ENCODE assay signal across 9 cellular contexts in genomic region chr2:169585673-169586072, GRCh38. TPM values are rescaled to one million over a fixed set of nuclear protein-coding genes. Genes with fewer than 3 reads are reported as not detected.
A peak's percentile ranks its signal among the peaks of the same experiment; 100 is the strongest.
DNase-seq lines count a peak whose midpoint lies in the region; FAIRE-seq and TF ChIP-seq lines count a peak whose summit lies in the region.
"Had no signal": no experiment of that assay in that cellular context is flagged by ENCODE, and none has a peak within 500 bp of the region (broad histone marks: within the 10 kb centered on the region; RNA-seq: fewer than 3 reads in every experiment).

No MANE protein-coding gene starts in this region.

- peaks cover 63% of the 10 kb centered on the region for H3K79me2 ChIP-seq in keratinocyte (ENCODE audit: control insufficient read depth, insufficient read depth, low read length)

- no peaks in the 10 kb centered on the region for H3K9me1 ChIP-seq in keratinocyte (ENCODE audit: control insufficient read depth, extremely low read depth, insufficient read depth, low read length)

- H3K9me3 ChIP-seq in keratinocyte (ENCODE audit: control insufficient read depth, low read depth, low read length) (no peaks in the 10 kb centered on the region), testis (no peaks in the 10 kb centered on the region)

- no peak for FAIRE-seq in keratinocyte (lab: Jason Lieb, UNC)
- FAIRE-seq: colon had no signal

- H3K36me3 ChIP-seq in keratinocyte (ENCODE audit: control insufficient read depth in 2 of 2, extremely low read depth in 1 of 2, insufficient read depth in 2 of 2, low read length in 2 of 2) (no peaks in the 10 kb centered on the region), testis (ENCODE audit: low read depth, missing control alignments) (no peaks in the 10 kb centered on the region)

- H3K4me3 Mint-ChIP-seq in T-helper 2 cell treated with Interferon-gamma antibody and Interleukin-4, amounts not matched to agents 5 μg/mL and 100 μg/mL, for 36 hours, result peak overlapping the region; percentile 98
- peak overlapping the region; percentile 97 for H3K4me3 Mint-ChIP-seq in activated naive CD8-positive, alpha-beta T cell

- H3K27ac ChIP-seq in keratinocyte (ENCODE audit: control insufficient read depth, insufficient read depth, low read length) (peak overlapping the region; percentile 99), testis (peak overlapping the region; percentile 97 to 100)

- DNase-seq in T-helper 2 cell treated with Interferon-gamma antibody and Interleukin-4, amounts not matched to agents 5 μg/mL and 100 μg/mL, for 36 hours (ENCODE audit: low spot score), result no peak
- no peak for DNase-seq in T-helper 2 cell
- no peak for DNase-seq in keratinocyte (ENCODE audit: low read depth, low spot score)
- peak; percentile 73 for DNase-seq in testis
- no peak for DNase-seq in GM19238 (ENCODE audit: insufficient read length, low spot score)
- no peak for DNase-seq in head of caudate nucleus
- no peak for DNase-seq in NCI-H526 (lab: John Stamatoyannopoulos, UW)

- WGBS in testis, 2 donors, result 6 to 10% methylated on average over 7 of the region's 7 CpGs

- no peak overlapping the region for H2AFZ ChIP-seq in keratinocyte (ENCODE audit: control insufficient read depth, low read length)

- peaks cover 15% of the 10 kb centered on the region for H3K4me1 Mint-ChIP-seq in T-helper 2 cell treated with Interferon-gamma antibody and Interleukin-4, amounts not matched to agents 5 μg/mL and 100 μg/mL, for 36 hours (ENCODE audit: low read depth)
- peaks cover 45% of the 10 kb centered on the region for H3K4me1 Mint-ChIP-seq in activated naive CD8-positive, alpha-beta T cell (ENCODE audit: low read depth)

- H3K36me3 Mint-ChIP-seq in T-helper 2 cell treated with Interferon-gamma antibody and Interleukin-4, amounts not matched to agents 5 μg/mL and 100 μg/mL, for 36 hours (ENCODE audit: low read depth), result peaks cover 22% of the 10 kb centered on the region
- H3K36me3 Mint-ChIP-seq in activated naive CD8-positive, alpha-beta T cell, result peaks cover 6% of the 10 kb centered on the region

- dilution Hi-C loops in keratinocyte (cut with MboI; ENCODE audit: extremely low pct_ligation_motif_present, low sequenced_read_pairs), result no loop called here

- H3K4me1 ChIP-seq in keratinocyte (ENCODE audit: control insufficient read depth, extremely low read depth, insufficient read depth, low read length) (peaks cover 9% of the 10 kb centered on the region), testis (peaks cover 19% of the 10 kb centered on the region)

- intact Hi-C loops in testis (cut with DNase I; ENCODE audit: low total_unique reads) (no loop called here), head of caudate nucleus (cut with DNase I) (no loop called here)

- TF ChIP-seq POLR2A in testis (IDR thresholded peaks at IDR 0.05), result no peak

- H4K20me1 ChIP-seq in keratinocyte (ENCODE audit: control insufficient read depth, extremely low read depth, insufficient read depth, low read length), result no peaks in the 10 kb centered on the region

- H3K27me3 Mint-ChIP-seq in T-helper 2 cell treated with Interferon-gamma antibody and Interleukin-4, amounts not matched to agents 5 μg/mL and 100 μg/mL, for 36 hours (ENCODE audit: low read depth), result no peaks in the 10 kb centered on the region
- H3K27me3 Mint-ChIP-seq in activated naive CD8-positive, alpha-beta T cell, result no peaks in the 10 kb centered on the region

- H3K4me2 ChIP-seq in keratinocyte (ENCODE audit: control insufficient read depth, extremely low read depth, insufficient read depth, low read depth, low read length), result peak overlapping the region; percentile 75

- TF ChIP-seq CTCF in keratinocyte (optimal IDR thresholded peaks at IDR 0.05 in 1 of 3, IDR thresholded peaks at IDR 0.05 in 1 of 3, conservative IDR thresholded peaks at IDR 0.05 in 1 of 3; ENCODE audit: extremely low read depth in 1 of 3, insufficient read depth in 2 of 3, low read length in 3 of 3) (no peak), testis (IDR thresholded peaks at IDR 0.05) (no peak)

- H3K4me3 ChIP-seq in keratinocyte (ENCODE audit: control insufficient read depth in 2 of 3, extremely low read depth in 1 of 3, insufficient read depth in 2 of 3, low read depth in 1 of 3, low read length in 3 of 3) (peak overlapping the region; percentile 83 to 99 (median 94)), testis (peak overlapping the region; percentile 91 to 99)

- H3K9ac ChIP-seq in keratinocyte (ENCODE audit: control insufficient read depth, extremely low read depth, insufficient read depth, low read length), result peak overlapping the region; percentile 99

- H3K27me3 ChIP-seq in keratinocyte (ENCODE audit: control insufficient read depth, extremely low read depth, insufficient read depth, low read length) (no peaks in the 10 kb centered on the region), testis (no peaks in the 10 kb centered on the region)

- H3K9me3 Mint-ChIP-seq in T-helper 2 cell treated with Interferon-gamma antibody and Interleukin-4, amounts not matched to agents 5 μg/mL and 100 μg/mL, for 36 hours, result peaks cover 18% of the 10 kb centered on the region
- H3K9me3 Mint-ChIP-seq in activated naive CD8-positive, alpha-beta T cell (ENCODE audit: low read depth), result peaks cover 3% of the 10 kb centered on the region

- peak overlapping the region; percentile 100 for H3K27ac Mint-ChIP-seq in T-helper 2 cell treated with Interferon-gamma antibody and Interleukin-4, amounts not matched to agents 5 μg/mL and 100 μg/mL, for 36 hours
- H3K27ac Mint-ChIP-seq in activated naive CD8-positive, alpha-beta T cell, result peak overlapping the region; percentile 99

RNA-seq across cellular contexts. Expression of gene PPIG, which starts 1.5 kb away (rescaled TPM):
- polyA plus RNA-seq in keratinocyte, result 24.6 to 37.4 TPM (median 28.6 TPM) in 3 replicates
- polyA plus RNA-seq in keratinocyte (2011; ENCODE audit: low read depth), result 127 TPM
- polyA plus RNA-seq in keratinocyte (2011; cell fraction: cytosol; rRNA removed), result 20.2 and 29.4 TPM in 2 replicates
- 30.2 and 47.0 TPM in 2 replicates for polyA plus RNA-seq in keratinocyte (2011; cell fraction: nucleus; rRNA removed)
- 40.2 and 42.2 TPM in 2 replicates for polyA plus RNA-seq in keratinocyte (2012; ENCODE audit: low replicate concordance)
- polyA minus RNA-seq in keratinocyte, result 1.6 to 20.7 TPM (median 12.1 TPM) in 3 replicates
- 5.8 TPM for polyA minus RNA-seq in keratinocyte (2011; cell fraction: cytosol; rRNA and poly(A)+ RNA removed)
- 9.1 and 22.0 TPM in 2 replicates for polyA minus RNA-seq in keratinocyte (2011; cell fraction: nucleus; rRNA and poly(A)+ RNA removed)
- total RNA-seq in testis, result 10 to 100 TPM; 40.8 to 48.0 TPM
- 6.9 TPM for polyA plus RNA-seq in testis (ENCODE audit: insufficient read depth, low read depth, low replicate concordance)

RNA-seq across cellular contexts. Expression of gene FASTKD1, which starts 12.0 kb away (rescaled TPM):
- polyA plus RNA-seq in keratinocyte, result 19.3 to 41.7 TPM (median 27.7 TPM) in 3 replicates
- polyA plus RNA-seq in keratinocyte (2011; ENCODE audit: low read depth), result 7.4 TPM
- polyA plus RNA-seq in keratinocyte (2011; cell fraction: cytosol; rRNA removed), result 13.9 and 30.1 TPM in 2 replicates
- 39.1 and 65.9 TPM in 2 replicates for polyA plus RNA-seq in keratinocyte (2011; cell fraction: nucleus; rRNA removed)
- 17.2 and 22.2 TPM in 2 replicates for polyA plus RNA-seq in keratinocyte (2012; ENCODE audit: low replicate concordance)
- 4.4 to 22.6 TPM (median 14.3 TPM) in 3 replicates for polyA minus RNA-seq in keratinocyte
- 6.9 TPM for polyA minus RNA-seq in keratinocyte (2011; cell fraction: cytosol; rRNA and poly(A)+ RNA removed)
- polyA minus RNA-seq in keratinocyte (2011; cell fraction: nucleus; rRNA and poly(A)+ RNA removed), result 21.1 and 39.7 TPM in 2 replicates
- total RNA-seq in testis, result 10 to 100 TPM; 31.2 to 40.2 TPM
- 24.8 TPM for polyA plus RNA-seq in testis (ENCODE audit: insufficient read depth, low read depth, low replicate concordance)
